ENCODE assay signal across 17 cellular contexts in genomic region chr16:14415291-14415690, GRCh38.
DNase-seq lines count a peak whose midpoint lies in the region; FAIRE-seq and TF ChIP-seq lines count a peak whose summit lies in the region.
"Had no signal": no experiment of that assay in that cellular context is flagged by ENCODE, and none has a peak within 500 bp of the region (broad histone marks: within the 10 kb centered on the region; RNA-seq: fewer than 3 reads in every experiment).

No MANE protein-coding gene starts in this region.

- no peaks in the 10 kb centered on the region for H3K27me3 ChIP-seq in BLaER1 treated with 17β-estradiol and CSF1 and Interleukin-3, amounts not matched to agents 10 nM and 100 nM

- peaks cover 9 to 19% (median 10%) of the 10 kb centered on the region in 10 experiments; a peak in 17 of 20 replicates for H3K4me1 ChIP-seq in BLaER1 treated with 17β-estradiol and CSF1 and Interleukin-3, amounts not matched to agents 10 nM and 100 nM
- H3K4me1 ChIP-seq: Caco-2 had no signal

- H3K9me3 ChIP-seq in BLaER1 treated with 17β-estradiol and CSF1 and Interleukin-3, amounts not matched to agents 10 nM and 100 nM (replicated peaks in 1 of 11) = peaks cover 9 to 18% (median 14%) of the 10 kb centered on the region in 11 experiments
- H3K9me3 ChIP-seq: Caco-2 had no signal

- no peak overlapping the region for H3K9ac ChIP-seq in BLaER1 treated with 17β-estradiol and CSF1 and Interleukin-3, amounts not matched to agents 10 nM and 100 nM

- no peak for TF ChIP-seq CTCF in GM13976 (IDR thresholded peaks at IDR 0.05; ENCODE audit: borderline replicate concordance, control extremely low read depth, extremely low read depth, insufficient read depth, missing control alignments)

- DNase-seq in UCSD-AML1 (lab: John Stamatoyannopoulos, UW; ENCODE audit: unreplicated experiment) (peak; percentile 28), glomerular endothelial cell (ENCODE audit: extremely low read depth, low read depth, low spot score) (peak; percentile 12), urothelium cell line (ENCODE audit: low spot score) (no peak), NAMALWA (ENCODE audit: low spot score) (no peak), posterior cingulate gyrus (no peak), GM13976 (ENCODE audit: low spot score) (no peak)
- DNase-seq: 8988T; C1 segment of cervical spinal cord; Caco-2; CD4-positive, CD25-positive, alpha-beta regulatory T cell; CD8-positive, alpha-beta memory T cell; GDM1; GOT3; H7 had no signal

- no peaks in the 10 kb centered on the region for H4K20me1 ChIP-seq in BLaER1 treated with 17β-estradiol and CSF1 and Interleukin-3, amounts not matched to agents 10 nM and 100 nM

- no peaks in the 10 kb centered on the region for H3K36me3 ChIP-seq in BLaER1 treated with 17β-estradiol and CSF1 and Interleukin-3, amounts not matched to agents 10 nM and 100 nM

- H3K27ac ChIP-seq in BLaER1 treated with 17β-estradiol and CSF1 and Interleukin-3, amounts not matched to agents 10 nM and 100 nM = no peak overlapping the region

- intact Hi-C loops in posterior cingulate gyrus (cut with DNase I) = no loop called here

- H3K4me2 ChIP-seq in BLaER1 treated with 17β-estradiol and CSF1 and Interleukin-3, amounts not matched to agents 10 nM and 100 nM = peak overlapping the region in 7 of 11 experiments; percentile 4 to 25 (median 12); a peak in 4 of 22 replicates

- FAIRE-seq in urothelium cell line (lab: Jason Lieb, UNC) = peak; percentile 23
- FAIRE-seq: D721Med, HepG2 had no signal

- no peak overlapping the region for H3K4me3 ChIP-seq in BLaER1 treated with 17β-estradiol and CSF1 and Interleukin-3, amounts not matched to agents 10 nM and 100 nM

- in situ Hi-C loops in GM13976 (cut with MboI; ENCODE audit: low sequenced_read_pairs, unreplicated experiment) = loop anchor here (25.0 kb wide), 1 partner anchor 97 kb away; no protein-coding TSS in a partner anchor

Comparison
In these comparisons a context has a peak if more than half of its experiments do, and no peak if none do; other contexts are left out.
1. DNase-seq: peak in UCSD-AML1 (single experiment) and glomerular endothelial cell (single experiment); none in urothelium cell line (single experiment), NAMALWA (single experiment), posterior cingulate gyrus (0 of 10) and GM13976 (single experiment).